In the genomic region with DNA sequence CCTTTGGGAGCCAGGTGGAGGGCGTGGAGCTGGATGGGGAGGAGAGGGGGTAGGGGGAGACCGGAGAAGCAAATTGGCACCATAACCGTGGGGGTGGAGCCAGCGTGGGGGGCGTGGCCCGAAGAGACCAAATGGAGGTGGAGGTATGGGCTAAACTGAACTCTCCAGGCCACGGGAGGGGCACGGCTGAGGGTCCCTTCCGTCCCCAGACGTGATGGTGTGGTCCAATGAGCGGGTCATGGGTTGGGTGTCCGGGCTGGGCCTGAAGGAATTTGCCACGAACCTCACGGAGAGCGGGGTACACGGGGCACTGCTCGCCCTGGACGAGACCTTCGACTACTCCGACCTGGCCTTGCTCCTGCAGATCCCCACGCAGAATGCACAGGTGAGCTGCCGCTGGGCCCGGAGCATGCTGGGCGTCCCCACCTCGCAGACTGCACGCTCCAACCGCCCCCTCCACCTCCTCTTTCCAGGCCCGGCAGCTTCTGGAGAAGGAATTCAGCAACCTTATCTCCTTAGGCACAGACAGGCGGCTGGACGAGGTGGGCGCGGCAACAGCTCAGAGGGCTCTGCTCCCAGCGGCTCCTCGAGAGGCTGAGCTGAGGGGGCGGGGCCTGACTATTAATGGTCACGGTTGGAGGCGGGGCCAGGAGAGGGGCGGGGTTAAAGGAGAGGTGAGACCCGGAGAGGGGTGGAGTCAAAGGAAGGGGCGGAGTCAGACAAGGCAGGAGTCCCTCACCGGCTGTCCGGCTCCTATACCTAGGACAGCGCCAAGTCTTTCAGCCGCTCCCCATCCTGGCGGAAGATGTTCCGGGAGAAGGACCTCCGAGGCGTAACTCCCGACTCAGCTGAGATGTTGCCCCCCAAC, we compare ENCODE assay signal across 1 cellular context.
TF ChIP-seq lines count a peak whose summit lies in the region.

No MANE protein-coding gene starts in this region.

TF ChIP-seq in HEK293, 187 proteins besides CTCF, POLR2A, EP300 and RAD21 (continued from another document and continues in another):
- TF ChIP-seq, protein P1, sequence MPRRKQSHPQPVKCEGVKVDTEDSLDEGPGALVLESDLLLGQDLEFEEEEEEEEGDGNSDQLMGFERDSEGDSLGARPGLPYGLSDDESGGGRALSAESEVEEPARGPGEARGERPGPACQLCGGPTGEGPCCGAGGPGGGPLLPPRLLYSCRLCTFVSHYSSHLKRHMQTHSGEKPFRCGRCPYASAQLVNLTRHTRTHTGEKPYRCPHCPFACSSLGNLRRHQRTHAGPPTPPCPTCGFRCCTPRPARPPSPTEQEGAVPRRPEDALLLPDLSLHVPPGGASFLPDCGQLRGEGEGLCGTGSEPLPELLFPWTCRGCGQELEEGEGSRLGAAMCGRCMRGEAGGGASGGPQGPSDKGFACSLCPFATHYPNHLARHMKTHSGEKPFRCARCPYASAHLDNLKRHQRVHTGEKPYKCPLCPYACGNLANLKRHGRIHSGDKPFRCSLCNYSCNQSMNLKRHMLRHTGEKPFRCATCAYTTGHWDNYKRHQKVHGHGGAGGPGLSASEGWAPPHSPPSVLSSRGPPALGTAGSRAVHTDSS (tag by site-specific recombination; IDR thresholded peaks at IDR 0.05), result no peak
- TF ChIP-seq ZBTB1 (tag by site-specific recombination; IDR thresholded peaks at IDR 0.05), result no peak
- TF ChIP-seq ZNF391 (tag by site-specific recombination; IDR thresholded peaks at IDR 0.05; ENCODE audit: borderline replicate concordance, low read depth), result peak; percentile 29; the same call in 1 of the 2 replicates
- no peak for TF ChIP-seq ZNF10 (tag by site-specific recombination; IDR thresholded peaks at IDR 0.05)
- TF ChIP-seq ZNF23 (tag by site-specific recombination; IDR thresholded peaks at IDR 0.05; ENCODE audit: borderline replicate concordance), result no peak
- TF ChIP-seq GLIS1 (tag by site-specific recombination; IDR thresholded peaks at IDR 0.05), result no peak
- TF ChIP-seq ZNF785 (tag by site-specific recombination; IDR thresholded peaks at IDR 0.05), result no peak
- TF ChIP-seq, protein P2, sequence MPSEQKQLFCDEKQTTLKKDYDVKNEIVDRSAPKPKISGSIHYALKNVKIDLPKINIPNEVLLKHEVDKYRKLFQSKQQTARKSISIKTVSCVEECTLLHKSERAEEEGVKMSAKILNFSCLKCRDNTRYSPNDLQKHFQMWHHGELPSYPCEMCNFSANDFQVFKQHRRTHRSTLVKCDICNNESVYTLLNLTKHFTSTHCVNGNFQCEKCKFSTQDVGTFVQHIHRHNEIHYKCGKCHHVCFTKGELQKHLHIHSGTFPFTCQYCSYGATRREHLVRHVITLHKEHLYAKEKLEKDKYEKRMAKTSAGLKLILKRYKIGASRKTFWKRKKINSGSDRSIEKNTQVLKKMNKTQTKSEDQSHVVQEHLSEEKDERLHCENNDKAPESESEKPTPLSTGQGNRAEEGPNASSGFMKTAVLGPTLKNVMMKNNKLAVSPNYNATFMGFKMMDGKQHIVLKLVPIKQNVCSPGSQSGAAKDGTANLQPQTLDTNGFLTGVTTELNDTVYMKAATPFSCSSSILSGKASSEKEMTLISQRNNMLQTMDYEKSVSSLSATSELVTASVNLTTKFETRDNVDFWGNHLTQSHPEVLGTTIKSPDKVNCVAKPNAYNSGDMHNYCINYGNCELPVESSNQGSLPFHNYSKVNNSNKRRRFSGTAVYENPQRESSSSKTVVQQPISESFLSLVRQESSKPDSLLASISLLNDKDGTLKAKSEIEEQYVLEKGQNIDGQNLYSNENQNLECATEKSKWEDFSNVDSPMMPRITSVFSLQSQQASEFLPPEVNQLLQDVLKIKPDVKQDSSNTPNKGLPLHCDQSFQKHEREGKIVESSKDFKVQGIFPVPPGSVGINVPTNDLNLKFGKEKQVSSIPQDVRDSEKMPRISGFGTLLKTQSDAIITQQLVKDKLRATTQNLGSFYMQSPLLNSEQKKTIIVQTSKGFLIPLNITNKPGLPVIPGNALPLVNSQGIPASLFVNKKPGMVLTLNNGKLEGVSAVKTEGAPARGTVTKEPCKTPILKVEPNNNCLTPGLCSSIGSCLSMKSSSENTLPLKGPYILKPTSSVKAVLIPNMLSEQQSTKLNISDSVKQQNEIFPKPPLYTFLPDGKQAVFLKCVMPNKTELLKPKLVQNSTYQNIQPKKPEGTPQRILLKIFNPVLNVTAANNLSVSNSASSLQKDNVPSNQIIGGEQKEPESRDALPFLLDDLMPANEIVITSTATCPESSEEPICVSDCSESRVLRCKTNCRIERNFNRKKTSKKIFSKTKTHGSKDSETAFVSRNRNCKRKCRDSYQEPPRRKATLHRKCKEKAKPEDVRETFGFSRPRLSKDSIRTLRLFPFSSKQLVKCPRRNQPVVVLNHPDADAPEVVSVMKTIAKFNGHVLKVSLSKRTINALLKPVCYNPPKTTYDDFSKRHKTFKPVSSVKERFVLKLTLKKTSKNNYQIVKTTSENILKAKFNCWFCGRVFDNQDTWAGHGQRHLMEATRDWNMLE (tag by site-specific recombination; conservative IDR thresholded peaks at IDR 0.05; ENCODE audit: low read depth), result no peak
- TF ChIP-seq, protein P3, sequence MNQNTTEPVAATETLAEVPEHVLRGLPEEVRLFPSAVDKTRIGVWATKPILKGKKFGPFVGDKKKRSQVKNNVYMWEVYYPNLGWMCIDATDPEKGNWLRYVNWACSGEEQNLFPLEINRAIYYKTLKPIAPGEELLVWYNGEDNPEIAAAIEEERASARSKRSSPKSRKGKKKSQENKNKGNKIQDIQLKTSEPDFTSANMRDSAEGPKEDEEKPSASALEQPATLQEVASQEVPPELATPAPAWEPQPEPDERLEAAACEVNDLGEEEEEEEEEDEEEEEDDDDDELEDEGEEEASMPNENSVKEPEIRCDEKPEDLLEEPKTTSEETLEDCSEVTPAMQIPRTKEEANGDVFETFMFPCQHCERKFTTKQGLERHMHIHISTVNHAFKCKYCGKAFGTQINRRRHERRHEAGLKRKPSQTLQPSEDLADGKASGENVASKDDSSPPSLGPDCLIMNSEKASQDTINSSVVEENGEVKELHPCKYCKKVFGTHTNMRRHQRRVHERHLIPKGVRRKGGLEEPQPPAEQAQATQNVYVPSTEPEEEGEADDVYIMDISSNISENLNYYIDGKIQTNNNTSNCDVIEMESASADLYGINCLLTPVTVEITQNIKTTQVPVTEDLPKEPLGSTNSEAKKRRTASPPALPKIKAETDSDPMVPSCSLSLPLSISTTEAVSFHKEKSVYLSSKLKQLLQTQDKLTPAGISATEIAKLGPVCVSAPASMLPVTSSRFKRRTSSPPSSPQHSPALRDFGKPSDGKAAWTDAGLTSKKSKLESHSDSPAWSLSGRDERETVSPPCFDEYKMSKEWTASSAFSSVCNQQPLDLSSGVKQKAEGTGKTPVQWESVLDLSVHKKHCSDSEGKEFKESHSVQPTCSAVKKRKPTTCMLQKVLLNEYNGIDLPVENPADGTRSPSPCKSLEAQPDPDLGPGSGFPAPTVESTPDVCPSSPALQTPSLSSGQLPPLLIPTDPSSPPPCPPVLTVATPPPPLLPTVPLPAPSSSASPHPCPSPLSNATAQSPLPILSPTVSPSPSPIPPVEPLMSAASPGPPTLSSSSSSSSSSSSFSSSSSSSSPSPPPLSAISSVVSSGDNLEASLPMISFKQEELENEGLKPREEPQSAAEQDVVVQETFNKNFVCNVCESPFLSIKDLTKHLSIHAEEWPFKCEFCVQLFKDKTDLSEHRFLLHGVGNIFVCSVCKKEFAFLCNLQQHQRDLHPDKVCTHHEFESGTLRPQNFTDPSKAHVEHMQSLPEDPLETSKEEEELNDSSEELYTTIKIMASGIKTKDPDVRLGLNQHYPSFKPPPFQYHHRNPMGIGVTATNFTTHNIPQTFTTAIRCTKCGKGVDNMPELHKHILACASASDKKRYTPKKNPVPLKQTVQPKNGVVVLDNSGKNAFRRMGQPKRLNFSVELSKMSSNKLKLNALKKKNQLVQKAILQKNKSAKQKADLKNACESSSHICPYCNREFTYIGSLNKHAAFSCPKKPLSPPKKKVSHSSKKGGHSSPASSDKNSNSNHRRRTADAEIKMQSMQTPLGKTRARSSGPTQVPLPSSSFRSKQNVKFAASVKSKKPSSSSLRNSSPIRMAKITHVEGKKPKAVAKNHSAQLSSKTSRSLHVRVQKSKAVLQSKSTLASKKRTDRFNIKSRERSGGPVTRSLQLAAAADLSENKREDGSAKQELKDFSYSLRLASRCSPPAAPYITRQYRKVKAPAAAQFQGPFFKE (tag by site-specific recombination; IDR thresholded peaks at IDR 0.05; ENCODE audit: borderline replicate concordance), result no peak
- no peak for TF ChIP-seq ZBTB17 (tag by site-specific recombination; IDR thresholded peaks at IDR 0.05)
- TF ChIP-seq ZNF624 (tag by site-specific recombination; IDR thresholded peaks at IDR 0.05), result no peak
- peak; percentile 94 for TF ChIP-seq EGR2 (tag by site-specific recombination; IDR thresholded peaks at IDR 0.05; ENCODE audit: low read depth)
- TF ChIP-seq ZNF560 (tag by site-specific recombination; IDR thresholded peaks at IDR 0.05; ENCODE audit: borderline replicate concordance), result no peak
- TF ChIP-seq ZNF660 (tag by site-specific recombination; IDR thresholded peaks at IDR 0.05), result no peak
- no peak for TF ChIP-seq ZNF776 (tag by site-specific recombination; IDR thresholded peaks at IDR 0.05; ENCODE audit: borderline replicate concordance)
- no peak for TF ChIP-seq ZNF571 (tag by site-specific recombination; IDR thresholded peaks at IDR 0.05)
- TF ChIP-seq, protein P4, sequence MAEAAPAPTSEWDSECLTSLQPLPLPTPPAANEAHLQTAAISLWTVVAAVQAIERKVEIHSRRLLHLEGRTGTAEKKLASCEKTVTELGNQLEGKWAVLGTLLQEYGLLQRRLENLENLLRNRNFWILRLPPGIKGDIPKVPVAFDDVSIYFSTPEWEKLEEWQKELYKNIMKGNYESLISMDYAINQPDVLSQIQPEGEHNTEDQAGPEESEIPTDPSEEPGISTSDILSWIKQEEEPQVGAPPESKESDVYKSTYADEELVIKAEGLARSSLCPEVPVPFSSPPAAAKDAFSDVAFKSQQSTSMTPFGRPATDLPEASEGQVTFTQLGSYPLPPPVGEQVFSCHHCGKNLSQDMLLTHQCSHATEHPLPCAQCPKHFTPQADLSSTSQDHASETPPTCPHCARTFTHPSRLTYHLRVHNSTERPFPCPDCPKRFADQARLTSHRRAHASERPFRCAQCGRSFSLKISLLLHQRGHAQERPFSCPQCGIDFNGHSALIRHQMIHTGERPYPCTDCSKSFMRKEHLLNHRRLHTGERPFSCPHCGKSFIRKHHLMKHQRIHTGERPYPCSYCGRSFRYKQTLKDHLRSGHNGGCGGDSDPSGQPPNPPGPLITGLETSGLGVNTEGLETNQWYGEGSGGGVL (tag by site-specific recombination; IDR thresholded peaks at IDR 0.05), result peak; percentile 88
- no peak for TF ChIP-seq ZFP3 (tag by site-specific recombination; IDR thresholded peaks at IDR 0.05; ENCODE audit: low read depth)
- no peak for TF ChIP-seq HOXD13 (CRISPR knock-in tag; IDR thresholded peaks at IDR 0.05; ENCODE audit: borderline replicate concordance)
- TF ChIP-seq ZNF843 (tag by site-specific recombination; IDR thresholded peaks at IDR 0.05), result no peak
- TF ChIP-seq HOXC10 (CRISPR knock-in tag; IDR thresholded peaks at IDR 0.05), result no peak
- TF ChIP-seq ZBTB20 (tag by site-specific recombination; IDR thresholded peaks at IDR 0.05), result no peak; the same call in 1 of the 2 replicates
- no peak for TF ChIP-seq ZNF544 (tag by site-specific recombination; IDR thresholded peaks at IDR 0.05)
- no peak for TF ChIP-seq TRIM28 (IDR thresholded peaks at IDR 0.05; ENCODE audit: borderline replicate concordance, low read length)
- TF ChIP-seq, protein P5, sequence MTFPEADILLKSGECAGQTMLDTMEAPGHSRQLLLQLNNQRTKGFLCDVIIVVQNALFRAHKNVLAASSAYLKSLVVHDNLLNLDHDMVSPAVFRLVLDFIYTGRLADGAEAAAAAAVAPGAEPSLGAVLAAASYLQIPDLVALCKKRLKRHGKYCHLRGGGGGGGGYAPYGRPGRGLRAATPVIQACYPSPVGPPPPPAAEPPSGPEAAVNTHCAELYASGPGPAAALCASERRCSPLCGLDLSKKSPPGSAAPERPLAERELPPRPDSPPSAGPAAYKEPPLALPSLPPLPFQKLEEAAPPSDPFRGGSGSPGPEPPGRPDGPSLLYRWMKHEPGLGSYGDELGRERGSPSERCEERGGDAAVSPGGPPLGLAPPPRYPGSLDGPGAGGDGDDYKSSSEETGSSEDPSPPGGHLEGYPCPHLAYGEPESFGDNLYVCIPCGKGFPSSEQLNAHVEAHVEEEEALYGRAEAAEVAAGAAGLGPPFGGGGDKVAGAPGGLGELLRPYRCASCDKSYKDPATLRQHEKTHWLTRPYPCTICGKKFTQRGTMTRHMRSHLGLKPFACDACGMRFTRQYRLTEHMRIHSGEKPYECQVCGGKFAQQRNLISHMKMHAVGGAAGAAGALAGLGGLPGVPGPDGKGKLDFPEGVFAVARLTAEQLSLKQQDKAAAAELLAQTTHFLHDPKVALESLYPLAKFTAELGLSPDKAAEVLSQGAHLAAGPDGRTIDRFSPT (tag by site-specific recombination; IDR thresholded peaks at IDR 0.05), result no peak
- peak; percentile 54; the same call in 1 of the 2 replicates for TF ChIP-seq ZFP37 (tag by site-specific recombination; IDR thresholded peaks at IDR 0.05)
- TF ChIP-seq ZNF701 (tag by site-specific recombination; IDR thresholded peaks at IDR 0.05), result no peak
- TF ChIP-seq, protein P6, sequence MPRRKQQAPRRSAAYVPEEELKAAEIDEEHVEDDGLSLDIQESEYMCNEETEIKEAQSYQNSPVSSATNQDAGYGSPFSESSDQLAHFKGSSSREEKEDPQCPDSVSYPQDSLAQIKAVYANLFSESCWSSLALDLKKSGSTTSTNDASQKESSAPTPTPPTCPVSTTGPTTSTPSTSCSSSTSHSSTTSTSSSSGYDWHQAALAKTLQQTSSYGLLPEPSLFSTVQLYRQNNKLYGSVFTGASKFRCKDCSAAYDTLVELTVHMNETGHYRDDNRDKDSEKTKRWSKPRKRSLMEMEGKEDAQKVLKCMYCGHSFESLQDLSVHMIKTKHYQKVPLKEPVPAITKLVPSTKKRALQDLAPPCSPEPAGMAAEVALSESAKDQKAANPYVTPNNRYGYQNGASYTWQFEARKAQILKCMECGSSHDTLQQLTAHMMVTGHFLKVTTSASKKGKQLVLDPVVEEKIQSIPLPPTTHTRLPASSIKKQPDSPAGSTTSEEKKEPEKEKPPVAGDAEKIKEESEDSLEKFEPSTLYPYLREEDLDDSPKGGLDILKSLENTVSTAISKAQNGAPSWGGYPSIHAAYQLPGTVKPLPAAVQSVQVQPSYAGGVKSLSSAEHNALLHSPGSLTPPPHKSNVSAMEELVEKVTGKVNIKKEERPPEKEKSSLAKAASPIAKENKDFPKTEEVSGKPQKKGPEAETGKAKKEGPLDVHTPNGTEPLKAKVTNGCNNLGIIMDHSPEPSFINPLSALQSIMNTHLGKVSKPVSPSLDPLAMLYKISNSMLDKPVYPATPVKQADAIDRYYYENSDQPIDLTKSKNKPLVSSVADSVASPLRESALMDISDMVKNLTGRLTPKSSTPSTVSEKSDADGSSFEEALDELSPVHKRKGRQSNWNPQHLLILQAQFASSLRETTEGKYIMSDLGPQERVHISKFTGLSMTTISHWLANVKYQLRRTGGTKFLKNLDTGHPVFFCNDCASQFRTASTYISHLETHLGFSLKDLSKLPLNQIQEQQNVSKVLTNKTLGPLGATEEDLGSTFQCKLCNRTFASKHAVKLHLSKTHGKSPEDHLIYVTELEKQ (tag by site-specific recombination; IDR thresholded peaks at IDR 0.05; ENCODE audit: borderline replicate concordance), result no peak
- no peak for TF ChIP-seq ZNF292 (tag by site-specific recombination; IDR thresholded peaks at IDR 0.05; ENCODE audit: borderline replicate concordance, low read depth)
- TF ChIP-seq ZNF132 (tag by site-specific recombination; IDR thresholded peaks at IDR 0.05; ENCODE audit: borderline replicate concordance), result no peak
- no peak for TF ChIP-seq SETDB1 (IDR thresholded peaks at IDR 0.05; ENCODE audit: insufficient read length, low read length)
- no peak for TF ChIP-seq ZNF629 (tag by site-specific recombination; IDR thresholded peaks at IDR 0.05)
- no peak for TF ChIP-seq ZNF501 (tag by site-specific recombination; IDR thresholded peaks at IDR 0.05)
- no peak for TF ChIP-seq ZNF600 (tag by site-specific recombination; IDR thresholded peaks at IDR 0.05)
